1 cellular context compared by ENCODE assay signal in genomic region chr15:101255615-101256350, GRCh38.
A peak's percentile ranks its signal among the peaks of the same experiment; 100 is the strongest.
TF ChIP-seq lines count a peak whose summit lies in the region.

No MANE protein-coding gene starts in this region.

TF ChIP-seq in K562, 482 proteins besides CTCF, POLR2A, EP300 and RAD21 (continued from another document):
- TF ChIP-seq HEY1 (CRISPR knock-in tag; IDR thresholded peaks at IDR 0.05; ENCODE audit: borderline replicate concordance): no peak
- TF ChIP-seq FOXJ3 (CRISPR knock-in tag; IDR thresholded peaks at IDR 0.05): no peak
- no peak for TF ChIP-seq HMG20A (CRISPR knock-in tag; conservative IDR thresholded peaks at IDR 0.05)
- TF ChIP-seq ZNF253 (CRISPR knock-in tag; conservative IDR thresholded peaks at IDR 0.05): no peak
- no peak for TF ChIP-seq ZNF707 (CRISPR knock-in tag; conservative IDR thresholded peaks at IDR 0.05)
- 0 out of 2 replicates have a peak, but pooled peaks have one; percentile 46 for TF ChIP-seq KHSRP (IDR thresholded peaks at IDR 0.05)
- no peak for TF ChIP-seq MXD1 (CRISPR knock-in tag; IDR thresholded peaks at IDR 0.05; ENCODE audit: borderline replicate concordance, poor library complexity, severe bottlenecking)
- no peak for TF ChIP-seq NKRF (IDR thresholded peaks at IDR 0.05; ENCODE audit: borderline replicate concordance)
- no peak for TF ChIP-seq NR2F6 (CRISPR knock-in tag; IDR thresholded peaks at IDR 0.05)
- TF ChIP-seq CCNT2 (IDR thresholded peaks at IDR 0.05; ENCODE audit: borderline replicate concordance, extremely low read depth, insufficient read length, low read depth, low read length): no peak
- peak in 1 of 2 experiments; percentile 39; a peak in 1 of 4 replicates for TF ChIP-seq NRF1 (conservative IDR thresholded peaks at IDR 0.05 in 1 of 2, IDR thresholded peaks at IDR 0.05 in 1 of 2)
- TF ChIP-seq KLF6 (CRISPR knock-in tag; IDR thresholded peaks at IDR 0.05; ENCODE audit: borderline replicate concordance): no peak
- no peak for TF ChIP-seq TAF9B (IDR thresholded peaks at IDR 0.05; ENCODE audit: partially characterized antibody)
- peak; percentile 82 for TF ChIP-seq MAFK (IDR thresholded peaks at IDR 0.05; ENCODE audit: low read length)
- TF ChIP-seq ZFP91 (CRISPR knock-in tag; IDR thresholded peaks at IDR 0.05): 0 out of 2 replicates have a peak, but pooled peaks have one; percentile 22
- peak; percentile 95 for TF ChIP-seq SMAD4 (CRISPR knock-in tag; conservative IDR thresholded peaks at IDR 0.05)
- peak; percentile 90; the same call in 1 of the 2 replicates for TF ChIP-seq HLTF (IDR thresholded peaks at IDR 0.05)
- TF ChIP-seq DNMT1 (IDR thresholded peaks at IDR 0.05): no peak
- TF ChIP-seq NEUROD1 (IDR thresholded peaks at IDR 0.05; ENCODE audit: borderline replicate concordance, low read depth, low read length, partially characterized antibody): peak; percentile 85
- TF ChIP-seq ZNF699 (CRISPR knock-in tag; IDR thresholded peaks at IDR 0.05; ENCODE audit: insufficient replicate concordance): no peak
- no peak for TF ChIP-seq ZFPM2 (CRISPR knock-in tag; IDR thresholded peaks at IDR 0.05)
- TF ChIP-seq, protein P1, sequence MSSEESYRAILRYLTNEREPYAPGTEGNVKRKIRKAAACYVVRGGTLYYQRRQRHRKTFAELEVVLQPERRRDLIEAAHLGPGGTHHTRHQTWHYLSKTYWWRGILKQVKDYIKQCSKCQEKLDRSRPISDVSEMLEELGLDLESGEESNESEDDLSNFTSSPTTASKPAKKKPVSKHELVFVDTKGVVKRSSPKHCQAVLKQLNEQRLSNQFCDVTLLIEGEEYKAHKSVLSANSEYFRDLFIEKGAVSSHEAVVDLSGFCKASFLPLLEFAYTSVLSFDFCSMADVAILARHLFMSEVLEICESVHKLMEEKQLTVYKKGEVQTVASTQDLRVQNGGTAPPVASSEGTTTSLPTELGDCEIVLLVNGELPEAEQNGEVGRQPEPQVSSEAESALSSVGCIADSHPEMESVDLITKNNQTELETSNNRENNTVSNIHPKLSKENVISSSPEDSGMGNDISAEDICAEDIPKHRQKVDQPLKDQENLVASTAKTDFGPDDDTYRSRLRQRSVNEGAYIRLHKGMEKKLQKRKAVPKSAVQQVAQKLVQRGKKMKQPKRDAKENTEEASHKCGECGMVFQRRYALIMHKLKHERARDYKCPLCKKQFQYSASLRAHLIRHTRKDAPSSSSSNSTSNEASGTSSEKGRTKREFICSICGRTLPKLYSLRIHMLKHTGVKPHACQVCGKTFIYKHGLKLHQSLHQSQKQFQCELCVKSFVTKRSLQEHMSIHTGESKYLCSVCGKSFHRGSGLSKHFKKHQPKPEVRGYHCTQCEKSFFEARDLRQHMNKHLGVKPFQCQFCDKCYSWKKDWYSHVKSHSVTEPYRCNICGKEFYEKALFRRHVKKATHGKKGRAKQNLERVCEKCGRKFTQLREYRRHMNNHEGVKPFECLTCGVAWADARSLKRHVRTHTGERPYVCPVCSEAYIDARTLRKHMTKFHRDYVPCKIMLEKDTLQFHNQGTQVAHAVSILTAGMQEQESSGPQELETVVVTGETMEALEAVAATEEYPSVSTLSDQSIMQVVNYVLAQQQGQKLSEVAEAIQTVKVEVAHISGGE (CRISPR knock-in tag; IDR thresholded peaks at IDR 0.05): 0 out of 6 replicates have a peak, but pooled peaks of 1 of the 3 experiments have one; percentile 49
- no peak for TF ChIP-seq ZNF75A (CRISPR knock-in tag; IDR thresholded peaks at IDR 0.05)
- no peak for TF ChIP-seq ZNF165 (CRISPR knock-in tag; IDR thresholded peaks at IDR 0.05; ENCODE audit: borderline replicate concordance)
- TF ChIP-seq THRA (IDR thresholded peaks at IDR 0.05): no peak
- no peak for TF ChIP-seq ID3 (CRISPR knock-in tag; IDR thresholded peaks at IDR 0.05)
- peak; percentile 75 for TF ChIP-seq ID3 (tag; IDR thresholded peaks at IDR 0.05)
- 0 out of 4 replicates have a peak, but pooled peaks of 1 of the 2 experiments have one; percentile 42 for TF ChIP-seq ETV6 (IDR thresholded peaks at IDR 0.05; ENCODE audit: borderline replicate concordance in 1 of 2, low read depth in 2 of 2, low read length in 1 of 2)
- TF ChIP-seq ETV6 (CRISPR knock-in tag; IDR thresholded peaks at IDR 0.05; ENCODE audit: borderline replicate concordance): no peak
- TF ChIP-seq, protein P2, sequence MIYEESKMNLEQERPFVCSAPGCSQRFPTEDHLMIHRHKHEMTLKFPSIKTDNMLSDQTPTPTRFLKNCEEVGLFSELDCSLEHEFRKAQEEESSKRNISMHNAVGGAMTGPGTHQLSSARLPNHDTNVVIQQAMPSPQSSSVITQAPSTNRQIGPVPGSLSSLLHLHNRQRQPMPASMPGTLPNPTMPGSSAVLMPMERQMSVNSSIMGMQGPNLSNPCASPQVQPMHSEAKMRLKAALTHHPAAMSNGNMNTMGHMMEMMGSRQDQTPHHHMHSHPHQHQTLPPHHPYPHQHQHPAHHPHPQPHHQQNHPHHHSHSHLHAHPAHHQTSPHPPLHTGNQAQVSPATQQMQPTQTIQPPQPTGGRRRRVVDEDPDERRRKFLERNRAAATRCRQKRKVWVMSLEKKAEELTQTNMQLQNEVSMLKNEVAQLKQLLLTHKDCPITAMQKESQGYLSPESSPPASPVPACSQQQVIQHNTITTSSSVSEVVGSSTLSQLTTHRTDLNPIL (CRISPR knock-in tag; IDR thresholded peaks at IDR 0.05): no peak
- TF ChIP-seq TAL1 (IDR thresholded peaks at IDR 0.05): peak; percentile 91
- TF ChIP-seq ZEB2 (IDR thresholded peaks at IDR 0.05): peak; percentile 88
